ENCODE assay signal across 21 cellular contexts in the genomic region with DNA sequence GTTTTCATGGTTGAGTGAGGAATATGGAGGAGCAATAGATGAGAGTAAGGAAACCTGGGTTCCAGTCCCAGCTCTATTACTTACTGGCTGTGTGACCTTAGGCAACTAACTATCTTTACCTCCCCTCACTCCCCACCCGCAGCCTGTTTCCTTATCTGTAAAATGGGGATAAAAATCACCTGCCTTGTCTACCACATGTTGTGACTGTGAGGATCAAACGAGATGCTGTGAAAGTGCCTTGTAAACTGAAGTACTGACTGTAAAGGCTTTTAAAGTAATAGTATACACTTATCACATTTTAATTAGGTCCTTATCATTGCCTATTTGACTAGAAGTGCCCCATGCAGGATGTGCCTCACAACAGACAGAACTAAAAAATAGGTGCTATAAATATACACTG. TPM values are rescaled to one million over a fixed set of nuclear protein-coding genes. Genes with fewer than 3 reads are reported as not detected.
DNase-seq lines count a peak whose midpoint lies in the region; ATAC-seq, FAIRE-seq and TF ChIP-seq lines count a peak whose summit lies in the region.
"Had no signal": no experiment of that assay in that cellular context is flagged by ENCODE, and none has a peak within 500 bp of the region (broad histone marks: within the 10 kb centered on the region; RNA-seq: fewer than 3 reads in every experiment).

No MANE protein-coding gene starts in this region.

- no TSS peak for BruUV-seq in K562 (replicated peaks; lab: Mats Ljungman, UMichigan)

- no peak for TF ChIP-seq POLR2A in K562 (conservative IDR thresholded peaks at IDR 0.05)
- no peak for TF ChIP-seq POLR2A in right lobe of liver (IDR thresholded peaks at IDR 0.05)

- H3K27me3 ChIP-seq in left ventricle myocardium inferior (ENCODE audit: low read depth) (no peaks in the 10 kb centered on the region), K562 (ENCODE audit: control insufficient read depth in 2 of 2, insufficient read depth in 2 of 2, low read length in 2 of 2) (no peaks in the 10 kb centered on the region), right lobe of liver (no peaks in the 10 kb centered on the region)
- H3K27me3 ChIP-seq: Peyer's patch, SJSA1 had no signal

- TF ChIP-seq CTCF in left ventricle myocardium inferior (IDR thresholded peaks at IDR 0.05; ENCODE audit: borderline replicate concordance) (no peak), K562 (IDR thresholded peaks at IDR 0.05 in 2 of 3, conservative IDR thresholded peaks at IDR 0.05 in 1 of 3; ENCODE audit: insufficient read depth in 2 of 3, low read depth in 1 of 3, low read length in 3 of 3) (no peak), right lobe of liver (IDR thresholded peaks at IDR 0.05) (no peak)

- H2AFZ ChIP-seq in K562 (ENCODE audit: low read depth, low read length): no peak overlapping the region

- H3K36me3 ChIP-seq in left ventricle myocardium inferior: peaks cover 14% of the 10 kb centered on the region
- peaks cover 19% of the 10 kb centered on the region; the same call in 2 of the 3 replicates for H3K36me3 ChIP-seq in K562 (ENCODE audit: control insufficient read depth, insufficient read depth, low read length)
- no peaks in the 10 kb centered on the region for H3K36me3 ChIP-seq in right lobe of liver
- H3K36me3 ChIP-seq: SJSA1 had no signal

- in situ Hi-C loops in K562 (cut with MboI): no loop called here

- H3K9me1 ChIP-seq in K562 (ENCODE audit: control insufficient read depth, insufficient read depth, low read length): no peaks in the 10 kb centered on the region

- FAIRE-seq in K562 (lab: Jason Lieb, UNC): no peak
- FAIRE-seq: A549, GM12892 had no signal

- no peaks in the 10 kb centered on the region for H4K20me1 ChIP-seq in K562 (replicated peaks; ENCODE audit: control insufficient read depth, insufficient read depth, low read length)

- CTCF ChIA-PET in K562 (lab: Yijun Ruan, JAX; ENCODE audit: low intra/inter-chr PET ratio): no interaction called here

- no peaks in the 10 kb centered on the region for H3K9me3 ChIP-seq in left ventricle myocardium inferior (replicated peaks)
- no peaks in the 10 kb centered on the region for H3K9me3 ChIP-seq in K562 (replicated peaks; ENCODE audit: control insufficient read depth, insufficient read depth, low read depth, low read length)
- no peaks in the 10 kb centered on the region for H3K9me3 ChIP-seq in right lobe of liver
- H3K9me3 ChIP-seq: A549, Peyer's patch, SJSA1 had no signal

- no peak overlapping the region for H3K9ac ChIP-seq in K562 (ENCODE audit: insufficient read depth in 1 of 2, low read depth in 2 of 2, low read length in 2 of 2)
- H3K9ac ChIP-seq: KMS-11 had no signal

- no peak for DNase-seq in left ventricle myocardium inferior
- DNase-seq in Right ventricle myocardium superior: no peak
- no peak for DNase-seq in K562 (ENCODE audit: extremely low read depth in 1 of 4, low spot score in 3 of 4)
- DNase-seq in right lobe of liver: no peak
- no peak for DNase-seq in activated naive CD4-positive, alpha-beta T cell (lab: John Stamatoyannopoulos, UW)
- DNase-seq in activated CD8-positive, alpha-beta memory T cell treated with anti-CD3 and anti-CD28 coated beads, Interleukin-2, amount 50 U/mL, for 48 hours: no peak
- DNase-seq: CD4-positive, CD25-positive, alpha-beta regulatory T cell; COR-L47; H7; HFFc6; NCI-H1092 treated with DMSO at 0.1 percent for 48 hours; NCI-H1436 treated with DMSO at 0.1 percent for 48 hours; NCI-H1930; NCI-H2171 treated with DMSO at 0.1 percent for 48 hours; NCI-H524 treated with DMSO at 0.1 percent for 48 hours; Peyer's patch had no signal

- no peak overlapping the region for H3K4me3 ChIP-seq in left ventricle myocardium inferior
- H3K4me3 ChIP-seq in K562: no peak overlapping the region
- H3K4me3 ChIP-seq in right lobe of liver: no peak overlapping the region
- H3K4me3 ChIP-seq: A549, Peyer's patch, SJSA1 had no signal

- no peaks in the 10 kb centered on the region for H3K79me2 ChIP-seq in K562 (ENCODE audit: control insufficient read depth, insufficient read depth, low read length)

- intact Hi-C loops in left ventricle myocardium inferior (cut with micrococcal nuclease): no loop called here
- intact Hi-C loops in Right ventricle myocardium superior (cut with DNase I): loop anchor here (5.0 kb wide), 1 partner anchor 37 kb away; no protein-coding TSS in a partner anchor
- intact Hi-C loops in K562 (cut with micrococcal nuclease): no loop called here
- intact Hi-C loops in right lobe of liver (cut with DNase I): no loop called here

- peak overlapping the region; percentile 92 for H3K27ac ChIP-seq in left ventricle myocardium inferior (replicated peaks)
- H3K27ac ChIP-seq in K562 (ENCODE audit: extremely low read depth, low read depth, low read length): no peak overlapping the region
- peak overlapping the region; percentile 70 to 95 (median 91) for H3K27ac ChIP-seq in right lobe of liver
- H3K27ac ChIP-seq: A549, KMS-11, Peyer's patch, SJSA1 had no signal

- H3K4me2 ChIP-seq in K562 (ENCODE audit: insufficient read depth, low read length): no peak overlapping the region
- H3K4me2 ChIP-seq: A549, KMS-11 had no signal

- ATAC-seq in Right ventricle myocardium superior (ENCODE audit: poor library complexity) (no peak), K562 (no peak), right lobe of liver (no peak), HG02571 (IDR thresholded peaks at IDR 0.05; ENCODE audit: unreplicated experiment) (no peak)
- ATAC-seq: A549 had no signal

- 20% methylated on average over 2 of the region's 2 CpGs for WGBS in K562 (ENCODE audit: insufficient coverage, low coverage, missing lambda C conversion rate)
- WGBS in right lobe of liver (ENCODE audit: insufficient coverage, low coverage, low lambda C conversion rate, missing lambda C conversion rate): 78% methylated on average over 2 of the region's 2 CpGs

- H3K4me1 ChIP-seq in left ventricle myocardium inferior (peaks cover 64% of the 10 kb centered on the region), K562 (replicated peaks in 1 of 2; ENCODE audit: control insufficient read depth in 2 of 2, insufficient read depth in 2 of 2, low read length in 2 of 2) (no peaks in the 10 kb centered on the region; a peak in 1 of 5 replicates), right lobe of liver (peaks cover 0 to 65% (median 28%) of the 10 kb centered on the region in 4 donors)
- H3K4me1 ChIP-seq: A549, SJSA1 had no signal

- TF ChIP-seq RAD21 in K562 (CRISPR knock-in tag; conservative IDR thresholded peaks at IDR 0.05 in 1 of 2, IDR thresholded peaks at IDR 0.05 in 1 of 2): no peak

- POLR2A ChIA-PET in K562 (lab: Yijun Ruan, JAX): interaction anchor here (0.7 kb wide), 1 partner anchor 8 kb away, joined by 3 read pairs; no protein-coding TSS in a partner anchor

- no peak for TF ChIP-seq EP300 in K562 (IDR thresholded peaks at IDR 0.05; ENCODE audit: low read length)

TF ChIP-seq in K562, 482 proteins besides CTCF, POLR2A, EP300 and RAD21:
- TF ChIP-seq RUNX1 (IDR thresholded peaks at IDR 0.05; ENCODE audit: low read depth): no peak
- peak; percentile 14 for TF ChIP-seq RBM25 (IDR thresholded peaks at IDR 0.05; ENCODE audit: low read depth, low read length, severe bottlenecking)

RNA-seq across cellular contexts. Expression of a gene that starts 18.9 kb away (rescaled TPM):
- total RNA-seq in left ventricle myocardium inferior (6.5 TPM), Right ventricle myocardium superior (7.7 TPM), K562 (2014; rRNA removed) (24.6 and 32.1 TPM in 2 replicates), K562 (2014; rRNA removed; fragmentation: Illumina TruSeq; extraction: Trizol) (39.8 and 46.0 TPM in 2 replicates), K562 (2015; rRNA removed; fragmentation: Illumina TruSeq; extraction: Trizol) (25.1 and 30.4 TPM in 2 replicates), K562 (2021) (57.3 and 57.4 TPM in 2 replicates), right lobe of liver (100 to 1,000 TPM in 1 of 6 experiments, 10 to 100 TPM in 5; 44.5 to 150 (median 59.6) TPM)
- 46.5 and 64.1 TPM in 2 replicates for total RNA-seq in K562 (2011; cell fraction: chromatin; rRNA removed; ENCODE audit: low replicate concordance)
- 22.1 and 22.3 TPM in 2 replicates for total RNA-seq in K562 (2011; cell fraction: nucleolus; rRNA removed)
- total RNA-seq in K562 (2011; cell fraction: nucleoplasm; rRNA removed): 33.6 and 43.7 TPM in 2 replicates
- polyA plus RNA-seq in K562 (2011; rRNA removed) (33.4 and 48.4 TPM in 2 replicates), K562 (2014; fragmentation: Illumina TruSeq; extraction: Trizol) (36.4 and 39.4 TPM in 2 replicates), K562 (2014; fragmentation: Nextera tagmentation; extraction: Ambion mirVana) (10 to 100 TPM; 50.9 to 68.5 TPM), K562 (2014; rRNA removed) (24.7 and 31.5 TPM in 2 replicates)
- polyA plus RNA-seq in K562 (2011; cell fraction: cytosol; rRNA removed): 23.5 and 28.5 TPM in 2 replicates
- polyA plus RNA-seq in K562 (2011; cell fraction: nucleus; rRNA removed): 21.3 and 22.6 TPM in 2 replicates
- 16.8 and 30.6 TPM in 2 replicates for polyA plus RNA-seq in K562 (2012)
- 84.3 and 113 TPM in 2 replicates for polyA minus RNA-seq in K562 (2011; rRNA and poly(A)+ RNA removed)
- 32.5 and 47.0 TPM in 2 replicates for polyA minus RNA-seq in K562 (2011; cell fraction: cytosol; rRNA and poly(A)+ RNA removed)
- 19.3 and 31.8 TPM in 2 replicates for polyA minus RNA-seq in K562 (2011; cell fraction: nucleus; rRNA and poly(A)+ RNA removed)
